In genomic region chr9:114469091-114469853, GRCh38 we compare ENCODE assay signal across 30 cellular contexts.
"Had no signal": no experiment of that assay in that cellular context is flagged by ENCODE, and none has a peak within 500 bp of the region (broad histone marks: within the 10 kb centered on the region; RNA-seq: fewer than 3 reads in every experiment).

No MANE protein-coding gene starts in this region.

- H3K27ac ChIP-seq: brain microvascular endothelial cell, PC-9, SJCRH30, SK-N-MC had no signal

- H3K27me3 ChIP-seq: brain microvascular endothelial cell, SJCRH30 had no signal

- H3K27ac Mint-ChIP-seq: activated CD4-positive, alpha-beta T cell treated with anti-CD3 and anti-CD28 coated beads, Interleukin-2, amount 10 ng/mL, durations not matched to agents 24 days and 14 days; activated CD8-positive, alpha-beta T cell treated with anti-CD3 and anti-CD28 coated beads for 36 hours; activated naive CD4-positive, alpha-beta T cell treated with anti-CD3 and anti-CD28 coated beads, Interleukin-2, amount 10 ng/mL, durations not matched to agents 7 days and 5 days; activated naive CD8-positive, alpha-beta T cell; activated T-helper 1 cell treated with anti-CD3 and anti-CD28 coated beads, Interleukin-12 subunit alpha, Interleukin-12 subunit beta, Interleukin-2, Interleukin-4 antibody, amounts not matched to agents 30 ng/mL and 10 ng/mL and 1 ng/mL, durations not matched to agents 14 hours and 24 hours and 36 hours; T-helper 2 cell treated with Interferon-gamma antibody and Interleukin-4, amounts not matched to agents 5 μg/mL and 100 μg/mL, for 36 hours had no signal

- H3K36me3 Mint-ChIP-seq: activated naive CD4-positive, alpha-beta T cell treated with anti-CD3 and anti-CD28 coated beads, Interleukin-2, amount 10 ng/mL, durations not matched to agents 7 days and 5 days had no signal

- ATAC-seq: activated CD8-positive, alpha-beta T cell treated with anti-CD3 and anti-CD28 coated beads for 36 hours; activated T-cell treated with anti-CD3 and anti-CD28 coated beads, Interleukin-2, amount 50 U/mL, for 4 hours had no signal

- H3K36me3 ChIP-seq: brain microvascular endothelial cell, SJCRH30 had no signal

- H2AFZ ChIP-seq: PC-9 had no signal

- H3K9me3 Mint-ChIP-seq: activated CD4-positive, alpha-beta T cell treated with anti-CD3 and anti-CD28 coated beads, Interleukin-2, amount 10 ng/mL, durations not matched to agents 24 days and 14 days; activated CD8-positive, alpha-beta T cell treated with anti-CD3 and anti-CD28 coated beads for 36 hours; activated naive CD4-positive, alpha-beta T cell treated with anti-CD3 and anti-CD28 coated beads, Interleukin-2, amount 10 ng/mL, durations not matched to agents 7 days and 5 days; activated T-helper 1 cell treated with anti-CD3 and anti-CD28 coated beads, Interleukin-12 subunit alpha, Interleukin-12 subunit beta, Interleukin-2, Interleukin-4 antibody, amounts not matched to agents 30 ng/mL and 10 ng/mL and 1 ng/mL, durations not matched to agents 14 hours and 24 hours and 36 hours; T-helper 2 cell treated with Interferon-gamma antibody and Interleukin-4, amounts not matched to agents 5 μg/mL and 100 μg/mL, for 36 hours had no signal

- H3K4me1 ChIP-seq: SJCRH30 had no signal

- H3K9me3 ChIP-seq: SJCRH30 had no signal

- H3K4me3 Mint-ChIP-seq: activated CD4-positive, alpha-beta T cell treated with anti-CD3 and anti-CD28 coated beads, Interleukin-2, amount 10 ng/mL, durations not matched to agents 24 days and 14 days; activated CD8-positive, alpha-beta T cell treated with anti-CD3 and anti-CD28 coated beads for 36 hours; activated naive CD4-positive, alpha-beta T cell treated with anti-CD3 and anti-CD28 coated beads, Interleukin-2, amount 10 ng/mL, durations not matched to agents 7 days and 5 days; activated naive CD8-positive, alpha-beta T cell; activated T-cell treated with anti-CD3 and anti-CD28 coated beads, Interleukin-2, amount 50 U/mL, for 4 hours; activated T-helper 1 cell treated with anti-CD3 and anti-CD28 coated beads, Interleukin-12 subunit alpha, Interleukin-12 subunit beta, Interleukin-2, Interleukin-4 antibody, amounts not matched to agents 30 ng/mL and 10 ng/mL and 1 ng/mL, durations not matched to agents 14 hours and 24 hours and 36 hours; T-helper 2 cell treated with Interferon-gamma antibody and Interleukin-4, amounts not matched to agents 5 μg/mL and 100 μg/mL, for 36 hours had no signal

- H3K4me3 ChIP-seq: PC-9, SJCRH30, SK-N-MC had no signal

- H3K27me3 Mint-ChIP-seq: activated CD4-positive, alpha-beta T cell treated with anti-CD3 and anti-CD28 coated beads, Interleukin-2, amount 10 ng/mL, durations not matched to agents 24 days and 14 days; activated CD8-positive, alpha-beta T cell treated with anti-CD3 and anti-CD28 coated beads for 36 hours; activated naive CD8-positive, alpha-beta T cell had no signal

- DNase-seq: activated CD4-positive, alpha-beta T cell treated with anti-CD3 and anti-CD28 coated beads, Interleukin-2, amount 10 ng/mL, durations not matched to agents 24 days and 14 days; activated CD4-positive, alpha-beta T cell treated with anti-CD3 and anti-CD28 coated beads, Interleukin-2, amount 50 U/mL, for 4 hours; activated CD8-positive, alpha-beta T cell treated with anti-CD3 and anti-CD28 coated beads for 36 hours; activated naive CD4-positive, alpha-beta T cell treated with anti-CD3 and anti-CD28 coated beads, Interleukin-2, amount 10 ng/mL, durations not matched to agents 7 days and 5 days; activated T-cell treated with anti-CD3 and anti-CD28 coated beads for 4 hours; activated T-cell treated with anti-CD3 and anti-CD28 coated beads, Interleukin-2, amount 50 U/mL, for 4 hours; amniotic stem cell; aorta; brain microvascular endothelial cell; central memory CD4-positive, alpha-beta T cell; Karpas-422; KBM-7; NCI-H1105; NCI-H1417 treated with DMSO at 0.1 percent for 48 hours; NCI-H187 treated with DMSO at 0.1 percent for 48 hours; NCI-H2081; NCI-H2171 treated with DMSO at 0.1 percent for 48 hours; NCI-H2227 treated with DMSO at 0.1 percent for 48 hours; NCI-H446; NCI-H510A treated with DMSO at 0.1 percent for 48 hours; NCI-H526 treated with DMSO at 0.1 percent for 48 hours; NCI-H82; NK-92 treated with Interleukin-12 subunit alpha and Interleukin-12 subunit beta, amount 100 ng/mL, for 24 hours; PC-9; Right ventricle myocardium superior; SJCRH30 had no signal

- H3K4me2 ChIP-seq: PC-9 had no signal

- H3K4me1 Mint-ChIP-seq: activated naive CD4-positive, alpha-beta T cell treated with anti-CD3 and anti-CD28 coated beads, Interleukin-2, amount 10 ng/mL, durations not matched to agents 7 days and 5 days had no signal
